1 cellular context compared by ENCODE assay signal in the genomic region with DNA sequence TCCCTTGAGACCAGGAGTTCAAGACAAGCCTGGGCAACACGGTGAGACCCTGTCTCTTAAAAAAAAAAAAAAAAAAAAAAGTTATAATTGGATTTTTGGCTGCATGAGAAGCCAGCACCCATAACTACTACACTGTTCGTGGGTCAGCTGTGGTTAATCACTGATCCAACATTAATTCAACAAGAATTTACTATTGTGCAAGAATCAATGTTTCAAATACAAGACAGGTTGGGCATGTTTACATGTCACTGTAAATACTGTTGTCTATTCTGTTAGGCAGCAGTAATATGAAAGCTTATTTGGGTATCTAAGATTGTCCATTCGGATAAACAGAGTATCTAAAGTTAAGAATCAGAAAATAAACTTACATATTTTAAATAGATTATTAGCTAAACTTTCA.
TF ChIP-seq lines count a peak whose summit lies in the region.

No MANE protein-coding gene starts in this region.

TF ChIP-seq in liver, 16 proteins besides CTCF, POLR2A, EP300 and RAD21 (continued from another document):
- TF ChIP-seq, protein P1, sequence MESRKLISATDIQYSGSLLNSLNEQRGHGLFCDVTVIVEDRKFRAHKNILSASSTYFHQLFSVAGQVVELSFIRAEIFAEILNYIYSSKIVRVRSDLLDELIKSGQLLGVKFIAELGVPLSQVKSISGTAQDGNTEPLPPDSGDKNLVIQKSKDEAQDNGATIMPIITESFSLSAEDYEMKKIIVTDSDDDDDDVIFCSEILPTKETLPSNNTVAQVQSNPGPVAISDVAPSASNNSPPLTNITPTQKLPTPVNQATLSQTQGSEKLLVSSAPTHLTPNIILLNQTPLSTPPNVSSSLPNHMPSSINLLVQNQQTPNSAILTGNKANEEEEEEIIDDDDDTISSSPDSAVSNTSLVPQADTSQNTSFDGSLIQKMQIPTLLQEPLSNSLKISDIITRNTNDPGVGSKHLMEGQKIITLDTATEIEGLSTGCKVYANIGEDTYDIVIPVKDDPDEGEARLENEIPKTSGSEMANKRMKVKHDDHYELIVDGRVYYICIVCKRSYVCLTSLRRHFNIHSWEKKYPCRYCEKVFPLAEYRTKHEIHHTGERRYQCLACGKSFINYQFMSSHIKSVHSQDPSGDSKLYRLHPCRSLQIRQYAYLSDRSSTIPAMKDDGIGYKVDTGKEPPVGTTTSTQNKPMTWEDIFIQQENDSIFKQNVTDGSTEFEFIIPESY (IDR thresholded peaks at IDR 0.05) = no peak
- TF ChIP-seq RXRA (IDR thresholded peaks at IDR 0.05) = peak; percentile 35 to 38
- peak; percentile 64 for TF ChIP-seq FOXA1 (IDR thresholded peaks at IDR 0.05)
- TF ChIP-seq JUND (IDR thresholded peaks at IDR 0.05) = no peak
- peak; percentile 91 for TF ChIP-seq FOXA2 (IDR thresholded peaks at IDR 0.05)
- peak; percentile 46 to 50 for TF ChIP-seq HNF4A (conservative IDR thresholded peaks at IDR 0.05)
- TF ChIP-seq, protein P2, sequence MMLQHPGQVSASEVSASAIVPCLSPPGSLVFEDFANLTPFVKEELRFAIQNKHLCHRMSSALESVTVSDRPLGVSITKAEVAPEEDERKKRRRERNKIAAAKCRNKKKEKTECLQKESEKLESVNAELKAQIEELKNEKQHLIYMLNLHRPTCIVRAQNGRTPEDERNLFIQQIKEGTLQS (IDR thresholded peaks at IDR 0.05) = peak; percentile 17
- no peak for TF ChIP-seq HNF4G (IDR thresholded peaks at IDR 0.05)
TF ChIP-seq in liver: peak in this region for 6.
